Comparison of ENCODE assay signal across 8 cellular contexts in genomic region chr6:154928325-154928922, GRCh38.
DNase-seq lines count a peak whose midpoint lies in the region; TF ChIP-seq lines count a peak whose summit lies in the region.

No MANE protein-coding gene starts in this region.

- no peaks in the 10 kb centered on the region for H3K9me3 Mint-ChIP-seq in MCF 10A (ENCODE audit: unreplicated experiment)

- TF ChIP-seq CTCF in MCF 10A (IDR thresholded peaks at IDR 0.05; ENCODE audit: unreplicated experiment) (peak; percentile 84), kidney epithelial cell (IDR thresholded peaks at IDR 0.05; ENCODE audit: insufficient read depth, low read length, poor library complexity, severe bottlenecking) (peak; percentile 68)

- no peaks in the 10 kb centered on the region for H3K36me3 ChIP-seq in kidney epithelial cell (ENCODE audit: control insufficient read depth, insufficient read depth, low read length)

- POLR2A ChIA-PET in HEK293T (lab: Yijun Ruan, JAX) (no interaction called here), MCF 10A (lab: Yijun Ruan, JAX) (interaction anchor here (0.7 to 6.7 kb wide), 7 partner anchors 14 to 387 kb away, joined by 3 to 40 read pairs (median 3); no protein-coding TSS in a partner anchor)

- H3K27me3 Mint-ChIP-seq in MCF 10A (ENCODE audit: insufficient read depth, unreplicated experiment), result no peaks in the 10 kb centered on the region

- CTCF ChIA-PET in HEK293T (lab: Yijun Ruan, JAX) (interaction anchor here (0.6 to 1.4 kb wide), 18 partner anchors 14 to 453 kb away, joined by 3 to 8 read pairs (median 4); no protein-coding TSS in a partner anchor), MCF 10A (lab: Yijun Ruan, JAX) (interaction anchor here (0.5 to 6.9 kb wide), 45 partner anchors 10 to 1618 kb away, joined by 3 to 93 read pairs (median 4); partner anchors contain the start of gene CLDN20)

- H3K4me3 ChIP-seq in kidney epithelial cell (ENCODE audit: low read depth, low read length), result no peak overlapping the region

- no peak overlapping the region for H3K4me3 Mint-ChIP-seq in MCF 10A (ENCODE audit: unreplicated experiment)

- H3K27ac Mint-ChIP-seq in MCF 10A (ENCODE audit: low read depth, unreplicated experiment), result no peak overlapping the region

- H3K36me3 Mint-ChIP-seq in MCF 10A (ENCODE audit: insufficient read depth, unreplicated experiment), result no peaks in the 10 kb centered on the region

- H3K27me3 ChIP-seq in kidney epithelial cell (ENCODE audit: control insufficient read depth, insufficient read depth, low read length), result no peaks in the 10 kb centered on the region

- H3K4me1 Mint-ChIP-seq in MCF 10A (ENCODE audit: insufficient read depth, unreplicated experiment), result peaks cover 24% of the 10 kb centered on the region

- DNase-seq in Daoy (ENCODE audit: low read depth), result peak; percentile 69
- DNase-seq in HEK293T (ENCODE audit: extremely low spot score), result peak; percentile 81
- DNase-seq in NCI-H2081 treated with DMSO at 0.1 percent for 48 hours (lab: John Stamatoyannopoulos, UW), result peak; percentile 26
- DNase-seq in UCSD-AML1 (lab: John Stamatoyannopoulos, UW; ENCODE audit: unreplicated experiment), result peak; percentile 15
- peak; percentile 77 for DNase-seq in MCF 10A (ENCODE audit: unreplicated experiment)
- DNase-seq in kidney epithelial cell (ENCODE audit: low read depth), result peak; percentile 21
- peak; percentile 83 for DNase-seq in stimulated activated CD4-positive, alpha-beta T cell treated with anti-CD3 and anti-CD28 coated beads, Interleukin-4, amount 100 ng/mL, for 24 hours
- no peak for DNase-seq in NK-92 treated with Interleukin-12 subunit alpha and Interleukin-12 subunit beta, amount 100 ng/mL, for 24 hours (lab: John Stamatoyannopoulos, UW)

- BruUV-seq in MCF 10A (replicated peaks; lab: Mats Ljungman, UMichigan), result no TSS peak

- intact Hi-C loops in MCF 10A (cut with micrococcal nuclease), result loop anchor here (1.0 to 2.0 kb wide), 4 partner anchors 60 to 320 kb away; no protein-coding TSS in a partner anchor

TF ChIP-seq in HEK293T, 16 proteins besides CTCF, POLR2A, EP300 and RAD21:
- TF ChIP-seq PKNOX1 (IDR thresholded peaks at IDR 0.05) (peak; percentile 70), ELF4 (IDR thresholded peaks at IDR 0.05) (no peak)
